Comparison of ENCODE assay signal across 8 cellular contexts in genomic region chr19:47315125-47315821, GRCh38. TPM values are rescaled to one million over a fixed set of nuclear protein-coding genes. Genes with fewer than 3 reads are reported as not detected.
DNase-seq lines count a peak whose midpoint lies in the region; ATAC-seq and TF ChIP-seq lines count a peak whose summit lies in the region.

No MANE protein-coding gene starts in this region.

- ATAC-seq in HG02840 (IDR thresholded peaks at IDR 0.05; ENCODE audit: low FRiP score, unreplicated experiment): no peak

- peak overlapping the region in 1 of 2 donors; percentile 40 for H3K27ac ChIP-seq in ascending aorta

- H3K36me3 ChIP-seq in Loucy (ENCODE audit: insufficient read depth, low read length): no peaks in the 10 kb centered on the region
- peaks cover 0 to 3% of the 10 kb centered on the region in 2 donors for H3K36me3 ChIP-seq in ascending aorta

- H2AFZ ChIP-seq in Loucy (ENCODE audit: low read length): peak overlapping the region; percentile 5

- no peaks in the 10 kb centered on the region; the same call in 1 of the 2 replicates for H3F3A ChIP-seq in Loucy (ENCODE audit: low read depth)

- H4K20me1 ChIP-seq in Loucy (ENCODE audit: insufficient read depth, low read length, poor library complexity, severe bottlenecking): no peaks in the 10 kb centered on the region

- intact Hi-C loops in ascending aorta (cut with DNase I): no loop called here

- no peaks in the 10 kb centered on the region for H3K9me3 ChIP-seq in Loucy (ENCODE audit: insufficient read depth, low read depth, low read length)
- H3K9me3 ChIP-seq in ascending aorta: no peaks in the 10 kb centered on the region

- TF ChIP-seq CTCF in Loucy (conservative IDR thresholded peaks at IDR 0.05; ENCODE audit: low read length) (no peak), ascending aorta (IDR thresholded peaks at IDR 0.05) (no peak)

- H3K4me3 ChIP-seq in Loucy (ENCODE audit: low read length, poor library complexity, severe bottlenecking) (no peak overlapping the region), ascending aorta (no peak overlapping the region)

- H3K9ac ChIP-seq in Loucy (ENCODE audit: low read depth, low read length, poor library complexity, severe bottlenecking): no peak overlapping the region

- peak overlapping the region; percentile 35 for H3K4me2 ChIP-seq in Loucy (ENCODE audit: low read depth, low read length, poor library complexity, severe bottlenecking)

- H3K79me2 ChIP-seq in Loucy (ENCODE audit: insufficient read depth, low read length): no peaks in the 10 kb centered on the region

- peaks cover 7% of the 10 kb centered on the region for H3K4me1 ChIP-seq in Loucy (ENCODE audit: insufficient read depth, low read length, poor library complexity, severe bottlenecking)
- no peaks in the 10 kb centered on the region for H3K4me1 ChIP-seq in ascending aorta

- H3K9me2 ChIP-seq in Loucy (replicated peaks; ENCODE audit: low read depth, low read length): no peaks in the 10 kb centered on the region

- H3K27me3 ChIP-seq in Loucy (ENCODE audit: insufficient read depth, low read length, poor library complexity, severe bottlenecking) (no peaks in the 10 kb centered on the region), ascending aorta (no peaks in the 10 kb centered on the region)

- DNase-seq in COLO829 (ENCODE audit: low spot score): peak; percentile 50
- DNase-seq in ascending aorta (ENCODE audit: low spot score in 2 of 2): peak; percentile 70 to 90
- DNase-seq in islet precursor cell: peak; percentile 93
- peak in 2 of 3 donors; percentile 7 to 42 for DNase-seq in stimulated activated CD4-positive, alpha-beta T cell treated with anti-CD3 and anti-CD28 coated beads, TNF-alpha, amount 100 ng/mL, for 48 hours (ENCODE audit: low read depth in 3 of 3)
- no peak for DNase-seq in NCI-H1417 (lab: John Stamatoyannopoulos, UW)
- DNase-seq in activated CD4-positive, CD25-positive, alpha-beta regulatory T cell treated with anti-CD3 and anti-CD28 coated beads, Interleukin-2, amount 50 U/mL, for 72 hours: no peak

RNA-seq across cellular contexts. Expression of gene C5AR1, which starts 5.6 kb away (rescaled TPM):
- 9.3 TPM for total RNA-seq in ascending aorta

RNA-seq across cellular contexts. Expression of gene C5AR2, which starts 16.7 kb away (rescaled TPM):
- total RNA-seq in ascending aorta: 18.3 TPM

RNA-seq across cellular contexts. Expression of gene DHX34, which starts 33.8 kb away (rescaled TPM):
- 8.0 TPM for total RNA-seq in ascending aorta

RNA-seq across cellular contexts. Expression of gene INAFM1, which starts 40.6 kb away (rescaled TPM):
- total RNA-seq in ascending aorta: 33.7 TPM

RNA-seq across cellular contexts. Expression of gene CCDC9, which starts 58.9 kb away (rescaled TPM):
- 45.3 TPM for total RNA-seq in ascending aorta

Comparison
In these comparisons a context has a peak if more than half of its experiments do, and no peak if none do; other contexts are left out.
1. DNase-seq: peak in COLO829 (single experiment), ascending aorta (2 of 2), islet precursor cell (single experiment) and stimulated activated CD4-positive, alpha-beta T cell treated with anti-CD3 and anti-CD28 coated beads, TNF-alpha, amount 100 ng/mL, for 48 hours (2 of 3); none in NCI-H1417 (0 of 3) and activated CD4-positive, CD25-positive, alpha-beta regulatory T cell treated with anti-CD3 and anti-CD28 coated beads, Interleukin-2, amount 50 U/mL, for 72 hours (single experiment).